Comparison of ENCODE assay signal across 1 cellular context in the genomic region with DNA sequence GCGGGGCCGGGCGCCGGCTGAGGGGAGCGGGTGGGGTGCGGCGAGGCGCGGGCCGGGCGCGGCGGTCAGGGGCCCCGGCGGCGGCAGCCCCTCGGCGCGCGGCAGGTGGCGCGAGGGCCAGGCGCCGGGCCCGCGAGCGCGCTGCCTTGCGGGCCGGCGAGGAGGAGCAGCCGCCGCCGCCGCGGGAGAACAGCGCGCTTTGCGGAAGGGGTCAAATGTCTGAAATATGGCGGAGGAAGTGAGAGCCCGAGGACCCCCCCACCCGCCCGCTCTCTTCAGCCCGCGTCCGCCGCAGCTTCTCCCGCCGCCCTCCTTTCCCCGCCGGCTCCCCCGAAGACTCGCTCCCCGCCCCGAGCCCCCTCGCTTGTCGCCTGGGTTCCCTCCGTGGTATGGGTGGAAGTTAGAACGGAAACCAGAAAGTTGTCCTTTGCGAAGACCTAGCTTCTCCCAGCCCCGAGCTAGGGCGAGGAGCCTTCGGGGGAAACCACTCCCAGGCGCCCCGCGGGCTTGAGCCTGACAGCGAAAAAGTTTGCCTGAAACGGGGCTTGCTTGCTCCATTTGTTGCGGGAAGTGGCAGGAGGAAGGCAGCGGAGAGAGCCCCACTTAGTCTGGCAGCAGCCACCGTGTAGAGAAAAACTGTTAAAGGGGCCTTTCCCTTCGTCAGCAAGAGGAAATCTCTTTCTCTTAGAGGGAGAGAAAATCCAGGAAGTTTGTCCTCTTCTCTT.
TF ChIP-seq lines count a peak whose summit lies in the region.

No MANE protein-coding gene starts in this region.

TF ChIP-seq in HEK293, 187 proteins besides CTCF, POLR2A, EP300 and RAD21 (continued from another document and continues in another):
- TF ChIP-seq, protein P1, sequence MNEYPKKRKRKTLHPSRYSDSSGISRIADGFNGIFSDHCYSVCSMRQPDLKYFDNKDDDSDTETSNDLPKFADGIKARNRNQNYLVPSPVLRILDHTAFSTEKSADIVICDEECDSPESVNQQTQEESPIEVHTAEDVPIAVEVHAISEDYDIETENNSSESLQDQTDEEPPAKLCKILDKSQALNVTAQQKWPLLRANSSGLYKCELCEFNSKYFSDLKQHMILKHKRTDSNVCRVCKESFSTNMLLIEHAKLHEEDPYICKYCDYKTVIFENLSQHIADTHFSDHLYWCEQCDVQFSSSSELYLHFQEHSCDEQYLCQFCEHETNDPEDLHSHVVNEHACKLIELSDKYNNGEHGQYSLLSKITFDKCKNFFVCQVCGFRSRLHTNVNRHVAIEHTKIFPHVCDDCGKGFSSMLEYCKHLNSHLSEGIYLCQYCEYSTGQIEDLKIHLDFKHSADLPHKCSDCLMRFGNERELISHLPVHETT (tag by site-specific recombination; IDR thresholded peaks at IDR 0.05) = no peak
- TF ChIP-seq, protein P2, sequence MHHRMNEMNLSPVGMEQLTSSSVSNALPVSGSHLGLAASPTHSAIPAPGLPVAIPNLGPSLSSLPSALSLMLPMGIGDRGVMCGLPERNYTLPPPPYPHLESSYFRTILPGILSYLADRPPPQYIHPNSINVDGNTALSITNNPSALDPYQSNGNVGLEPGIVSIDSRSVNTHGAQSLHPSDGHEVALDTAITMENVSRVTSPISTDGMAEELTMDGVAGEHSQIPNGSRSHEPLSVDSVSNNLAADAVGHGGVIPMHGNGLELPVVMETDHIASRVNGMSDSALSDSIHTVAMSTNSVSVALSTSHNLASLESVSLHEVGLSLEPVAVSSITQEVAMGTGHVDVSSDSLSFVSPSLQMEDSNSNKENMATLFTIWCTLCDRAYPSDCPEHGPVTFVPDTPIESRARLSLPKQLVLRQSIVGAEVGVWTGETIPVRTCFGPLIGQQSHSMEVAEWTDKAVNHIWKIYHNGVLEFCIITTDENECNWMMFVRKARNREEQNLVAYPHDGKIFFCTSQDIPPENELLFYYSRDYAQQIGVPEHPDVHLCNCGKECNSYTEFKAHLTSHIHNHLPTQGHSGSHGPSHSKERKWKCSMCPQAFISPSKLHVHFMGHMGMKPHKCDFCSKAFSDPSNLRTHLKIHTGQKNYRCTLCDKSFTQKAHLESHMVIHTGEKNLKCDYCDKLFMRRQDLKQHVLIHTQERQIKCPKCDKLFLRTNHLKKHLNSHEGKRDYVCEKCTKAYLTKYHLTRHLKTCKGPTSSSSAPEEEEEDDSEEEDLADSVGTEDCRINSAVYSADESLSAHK (tag by site-specific recombination; IDR thresholded peaks at IDR 0.05) = no peak
- TF ChIP-seq ZNF133 (tag by site-specific recombination; IDR thresholded peaks at IDR 0.05) = no peak
- TF ChIP-seq OSR2 (tag by site-specific recombination; IDR thresholded peaks at IDR 0.05) = no peak
- TF ChIP-seq ZNF626 (tag by site-specific recombination; IDR thresholded peaks at IDR 0.05) = no peak
- peak; percentile 50 for TF ChIP-seq ZNF341 (tag by site-specific recombination; IDR thresholded peaks at IDR 0.05; ENCODE audit: low read depth)
- no peak for TF ChIP-seq OVOL3 (tag by site-specific recombination; IDR thresholded peaks at IDR 0.05)
- no peak for TF ChIP-seq ZNF174 (tag by site-specific recombination; IDR thresholded peaks at IDR 0.05)
- no peak for TF ChIP-seq ZNF521 (tag by site-specific recombination; IDR thresholded peaks at IDR 0.05)
- TF ChIP-seq ZSCAN30 (tag by site-specific recombination; IDR thresholded peaks at IDR 0.05) = no peak
- no peak for TF ChIP-seq ZNF37A (tag by site-specific recombination; IDR thresholded peaks at IDR 0.05)
- TF ChIP-seq, protein P3, sequence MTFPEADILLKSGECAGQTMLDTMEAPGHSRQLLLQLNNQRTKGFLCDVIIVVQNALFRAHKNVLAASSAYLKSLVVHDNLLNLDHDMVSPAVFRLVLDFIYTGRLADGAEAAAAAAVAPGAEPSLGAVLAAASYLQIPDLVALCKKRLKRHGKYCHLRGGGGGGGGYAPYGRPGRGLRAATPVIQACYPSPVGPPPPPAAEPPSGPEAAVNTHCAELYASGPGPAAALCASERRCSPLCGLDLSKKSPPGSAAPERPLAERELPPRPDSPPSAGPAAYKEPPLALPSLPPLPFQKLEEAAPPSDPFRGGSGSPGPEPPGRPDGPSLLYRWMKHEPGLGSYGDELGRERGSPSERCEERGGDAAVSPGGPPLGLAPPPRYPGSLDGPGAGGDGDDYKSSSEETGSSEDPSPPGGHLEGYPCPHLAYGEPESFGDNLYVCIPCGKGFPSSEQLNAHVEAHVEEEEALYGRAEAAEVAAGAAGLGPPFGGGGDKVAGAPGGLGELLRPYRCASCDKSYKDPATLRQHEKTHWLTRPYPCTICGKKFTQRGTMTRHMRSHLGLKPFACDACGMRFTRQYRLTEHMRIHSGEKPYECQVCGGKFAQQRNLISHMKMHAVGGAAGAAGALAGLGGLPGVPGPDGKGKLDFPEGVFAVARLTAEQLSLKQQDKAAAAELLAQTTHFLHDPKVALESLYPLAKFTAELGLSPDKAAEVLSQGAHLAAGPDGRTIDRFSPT (tag by site-specific recombination; IDR thresholded peaks at IDR 0.05) = no peak
- no peak for TF ChIP-seq ZFP37 (tag by site-specific recombination; IDR thresholded peaks at IDR 0.05)
- TF ChIP-seq, protein P4, sequence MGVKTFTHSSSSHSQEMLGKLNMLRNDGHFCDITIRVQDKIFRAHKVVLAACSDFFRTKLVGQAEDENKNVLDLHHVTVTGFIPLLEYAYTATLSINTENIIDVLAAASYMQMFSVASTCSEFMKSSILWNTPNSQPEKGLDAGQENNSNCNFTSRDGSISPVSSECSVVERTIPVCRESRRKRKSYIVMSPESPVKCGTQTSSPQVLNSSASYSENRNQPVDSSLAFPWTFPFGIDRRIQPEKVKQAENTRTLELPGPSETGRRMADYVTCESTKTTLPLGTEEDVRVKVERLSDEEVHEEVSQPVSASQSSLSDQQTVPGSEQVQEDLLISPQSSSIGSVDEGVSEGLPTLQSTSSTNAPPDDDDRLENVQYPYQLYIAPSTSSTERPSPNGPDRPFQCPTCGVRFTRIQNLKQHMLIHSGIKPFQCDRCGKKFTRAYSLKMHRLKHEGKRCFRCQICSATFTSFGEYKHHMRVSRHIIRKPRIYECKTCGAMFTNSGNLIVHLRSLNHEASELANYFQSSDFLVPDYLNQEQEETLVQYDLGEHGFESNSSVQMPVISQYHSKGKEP (tag by site-specific recombination; IDR thresholded peaks at IDR 0.05) = no peak
- no peak for TF ChIP-seq ZNF426 (tag by site-specific recombination; IDR thresholded peaks at IDR 0.05)
- peak; percentile 21; the same call in 1 of the 2 replicates for TF ChIP-seq GLIS2 (tag by site-specific recombination; IDR thresholded peaks at IDR 0.05)
- TF ChIP-seq ZNF19 (tag by site-specific recombination; IDR thresholded peaks at IDR 0.05; ENCODE audit: low read depth) = no peak
- TF ChIP-seq MEIS1 (CRISPR knock-in tag; IDR thresholded peaks at IDR 0.05; ENCODE audit: borderline replicate concordance) = no peak
- TF ChIP-seq ZNF600 (tag by site-specific recombination; IDR thresholded peaks at IDR 0.05) = no peak
- TF ChIP-seq ZNF416 (tag by site-specific recombination; IDR thresholded peaks at IDR 0.05) = no peak
- TF ChIP-seq ZNF324 (tag by site-specific recombination; IDR thresholded peaks at IDR 0.05) = no peak
- no peak for TF ChIP-seq ZNF202 (tag by site-specific recombination; IDR thresholded peaks at IDR 0.05; ENCODE audit: borderline replicate concordance)
- no peak for TF ChIP-seq KLF9 (tag by site-specific recombination; IDR thresholded peaks at IDR 0.05; ENCODE audit: low read depth)
- TF ChIP-seq, protein P5, sequence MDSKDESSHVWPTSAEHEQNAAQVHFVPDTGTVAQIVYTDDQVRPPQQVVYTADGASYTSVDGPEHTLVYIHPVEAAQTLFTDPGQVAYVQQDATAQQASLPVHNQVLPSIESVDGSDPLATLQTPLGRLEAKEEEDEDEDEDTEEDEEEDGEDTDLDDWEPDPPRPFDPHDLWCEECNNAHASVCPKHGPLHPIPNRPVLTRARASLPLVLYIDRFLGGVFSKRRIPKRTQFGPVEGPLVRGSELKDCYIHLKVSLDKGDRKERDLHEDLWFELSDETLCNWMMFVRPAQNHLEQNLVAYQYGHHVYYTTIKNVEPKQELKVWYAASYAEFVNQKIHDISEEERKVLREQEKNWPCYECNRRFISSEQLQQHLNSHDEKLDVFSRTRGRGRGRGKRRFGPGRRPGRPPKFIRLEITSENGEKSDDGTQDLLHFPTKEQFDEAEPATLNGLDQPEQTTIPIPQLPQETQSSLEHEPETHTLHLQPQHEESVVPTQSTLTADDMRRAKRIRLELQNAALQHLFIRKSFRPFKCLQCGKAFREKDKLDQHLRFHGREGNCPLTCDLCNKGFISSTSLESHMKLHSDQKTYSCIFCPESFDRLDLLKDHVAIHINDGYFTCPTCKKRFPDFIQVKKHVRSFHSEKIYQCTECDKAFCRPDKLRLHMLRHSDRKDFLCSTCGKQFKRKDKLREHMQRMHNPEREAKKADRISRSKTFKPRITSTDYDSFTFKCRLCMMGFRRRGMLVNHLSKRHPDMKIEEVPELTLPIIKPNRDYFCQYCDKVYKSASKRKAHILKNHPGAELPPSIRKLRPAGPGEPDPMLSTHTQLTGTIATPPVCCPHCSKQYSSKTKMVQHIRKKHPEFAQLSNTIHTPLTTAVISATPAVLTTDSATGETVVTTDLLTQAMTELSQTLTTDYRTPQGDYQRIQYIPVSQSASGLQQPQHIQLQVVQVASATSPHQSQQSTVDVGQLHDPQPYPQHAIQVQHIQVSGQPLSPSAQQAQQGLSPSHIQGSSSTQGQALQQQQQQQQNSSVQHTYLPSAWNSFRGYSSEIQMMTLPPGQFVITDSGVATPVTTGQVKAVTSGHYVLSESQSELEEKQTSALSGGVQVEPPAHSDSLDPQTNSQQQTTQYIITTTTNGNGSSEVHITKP (tag by site-specific recombination; IDR thresholded peaks at IDR 0.05) = peak; percentile 66
- TF ChIP-seq, protein P6, sequence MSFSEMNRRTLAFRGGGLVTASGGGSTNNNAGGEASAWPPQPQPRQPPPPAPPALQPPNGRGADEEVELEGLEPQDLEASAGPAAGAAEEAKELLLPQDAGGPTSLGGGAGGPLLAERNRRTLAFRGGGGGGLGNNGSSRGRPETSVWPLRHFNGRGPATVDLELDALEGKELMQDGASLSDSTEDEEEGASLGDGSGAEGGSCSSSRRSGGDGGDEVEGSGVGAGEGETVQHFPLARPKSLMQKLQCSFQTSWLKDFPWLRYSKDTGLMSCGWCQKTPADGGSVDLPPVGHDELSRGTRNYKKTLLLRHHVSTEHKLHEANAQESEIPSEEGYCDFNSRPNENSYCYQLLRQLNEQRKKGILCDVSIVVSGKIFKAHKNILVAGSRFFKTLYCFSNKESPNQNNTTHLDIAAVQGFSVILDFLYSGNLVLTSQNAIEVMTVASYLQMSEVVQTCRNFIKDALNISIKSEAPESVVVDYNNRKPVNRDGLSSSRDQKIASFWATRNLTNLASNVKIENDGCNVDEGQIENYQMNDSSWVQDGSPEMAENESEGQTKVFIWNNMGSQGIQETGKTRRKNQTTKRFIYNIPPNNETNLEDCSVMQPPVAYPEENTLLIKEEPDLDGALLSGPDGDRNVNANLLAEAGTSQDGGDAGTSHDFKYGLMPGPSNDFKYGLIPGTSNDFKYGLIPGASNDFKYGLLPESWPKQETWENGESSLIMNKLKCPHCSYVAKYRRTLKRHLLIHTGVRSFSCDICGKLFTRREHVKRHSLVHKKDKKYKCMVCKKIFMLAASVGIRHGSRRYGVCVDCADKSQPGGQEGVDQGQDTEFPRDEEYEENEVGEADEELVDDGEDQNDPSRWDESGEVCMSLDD (tag by site-specific recombination; IDR thresholded peaks at IDR 0.05) = no peak
- no peak for TF ChIP-seq ZNF571 (tag by site-specific recombination; IDR thresholded peaks at IDR 0.05)
- TF ChIP-seq ZNF664 (tag by site-specific recombination; IDR thresholded peaks at IDR 0.05) = no peak; the same call in 1 of the 2 replicates
- TF ChIP-seq ZNF184 (tag by site-specific recombination; IDR thresholded peaks at IDR 0.05) = no peak
- TF ChIP-seq ZNF658 (tag by site-specific recombination; IDR thresholded peaks at IDR 0.05) = no peak
- TF ChIP-seq KLF10 (tag by site-specific recombination; IDR thresholded peaks at IDR 0.05) = no peak
- no peak for TF ChIP-seq ZNF292 (tag by site-specific recombination; IDR thresholded peaks at IDR 0.05; ENCODE audit: borderline replicate concordance, low read depth)
- TF ChIP-seq, protein P7, sequence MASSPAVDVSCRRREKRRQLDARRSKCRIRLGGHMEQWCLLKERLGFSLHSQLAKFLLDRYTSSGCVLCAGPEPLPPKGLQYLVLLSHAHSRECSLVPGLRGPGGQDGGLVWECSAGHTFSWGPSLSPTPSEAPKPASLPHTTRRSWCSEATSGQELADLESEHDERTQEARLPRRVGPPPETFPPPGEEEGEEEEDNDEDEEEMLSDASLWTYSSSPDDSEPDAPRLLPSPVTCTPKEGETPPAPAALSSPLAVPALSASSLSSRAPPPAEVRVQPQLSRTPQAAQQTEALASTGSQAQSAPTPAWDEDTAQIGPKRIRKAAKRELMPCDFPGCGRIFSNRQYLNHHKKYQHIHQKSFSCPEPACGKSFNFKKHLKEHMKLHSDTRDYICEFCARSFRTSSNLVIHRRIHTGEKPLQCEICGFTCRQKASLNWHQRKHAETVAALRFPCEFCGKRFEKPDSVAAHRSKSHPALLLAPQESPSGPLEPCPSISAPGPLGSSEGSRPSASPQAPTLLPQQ (tag by site-specific recombination; IDR thresholded peaks at IDR 0.05) = peak; percentile 61
- TF ChIP-seq ZNF24 (tag by site-specific recombination; IDR thresholded peaks at IDR 0.05) = no peak
- TF ChIP-seq YY1 (tag by site-specific recombination; IDR thresholded peaks at IDR 0.05) = no peak
- no peak for TF ChIP-seq ZFP41 (tag by site-specific recombination; IDR thresholded peaks at IDR 0.05; ENCODE audit: borderline replicate concordance)
- peak; percentile 44 for TF ChIP-seq SP2 (tag by site-specific recombination; IDR thresholded peaks at IDR 0.05)
- no peak for TF ChIP-seq ZNF623 (tag by site-specific recombination; IDR thresholded peaks at IDR 0.05)
- peak; percentile 57; the same call in 1 of the 2 replicates for TF ChIP-seq ZNF394 (tag by site-specific recombination; IDR thresholded peaks at IDR 0.05; ENCODE audit: borderline replicate concordance)
- no peak for TF ChIP-seq ZNF114 (tag by site-specific recombination; IDR thresholded peaks at IDR 0.05)
- TF ChIP-seq ZNF366 (tag by site-specific recombination; conservative IDR thresholded peaks at IDR 0.05) = no peak
- TF ChIP-seq, protein P8, sequence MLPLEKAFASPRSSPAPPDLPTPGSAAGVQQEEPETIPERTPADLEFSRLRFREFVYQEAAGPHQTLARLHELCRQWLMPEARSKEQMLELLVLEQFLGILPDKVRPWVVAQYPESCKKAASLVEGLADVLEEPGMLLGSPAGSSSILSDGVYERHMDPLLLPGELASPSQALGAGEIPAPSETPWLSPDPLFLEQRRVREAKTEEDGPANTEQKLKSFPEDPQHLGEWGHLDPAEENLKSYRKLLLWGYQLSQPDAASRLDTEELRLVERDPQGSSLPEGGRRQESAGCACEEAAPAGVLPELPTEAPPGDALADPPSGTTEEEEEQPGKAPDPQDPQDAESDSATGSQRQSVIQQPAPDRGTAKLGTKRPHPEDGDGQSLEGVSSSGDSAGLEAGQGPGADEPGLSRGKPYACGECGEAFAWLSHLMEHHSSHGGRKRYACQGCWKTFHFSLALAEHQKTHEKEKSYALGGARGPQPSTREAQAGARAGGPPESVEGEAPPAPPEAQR (tag by site-specific recombination; IDR thresholded peaks at IDR 0.05) = no peak
- no peak for TF ChIP-seq RBAK (tag by site-specific recombination; IDR thresholded peaks at IDR 0.05)
- no peak for TF ChIP-seq GLI4 (tag by site-specific recombination; IDR thresholded peaks at IDR 0.05)
